ENCODE assay signal across 25 cellular contexts in the genomic region with DNA sequence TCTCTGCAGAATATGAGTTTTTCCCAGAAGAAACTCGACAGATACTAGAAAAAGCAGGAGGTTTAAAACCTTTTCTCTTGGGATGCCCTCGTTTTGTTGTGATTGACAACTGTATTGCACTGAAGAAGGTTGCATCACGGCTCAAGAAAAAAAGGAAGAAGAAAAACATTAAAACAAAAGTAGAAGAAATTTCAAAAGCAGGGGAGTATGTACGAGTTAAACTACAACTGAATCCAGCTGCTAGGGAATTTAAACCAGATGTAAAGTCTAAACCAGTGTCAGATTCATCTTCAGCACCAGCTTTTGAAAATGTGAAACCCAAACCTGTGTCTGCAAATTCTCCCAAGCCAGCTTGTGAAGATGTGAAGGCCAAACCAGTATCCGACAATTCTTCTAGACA.
DNase-seq lines count a peak whose midpoint lies in the region; ATAC-seq and TF ChIP-seq lines count a peak whose summit lies in the region.
"Had no signal": no experiment of that assay in that cellular context is flagged by ENCODE, and none has a peak within 500 bp of the region (broad histone marks: within the 10 kb centered on the region; RNA-seq: fewer than 3 reads in every experiment).

No MANE protein-coding gene starts in this region.

- H2AFZ ChIP-seq in OCI-LY7 (ENCODE audit: low read length): no peak overlapping the region

- H3K36me3 ChIP-seq in A673 (ENCODE audit: insufficient read depth, low read length, poor library complexity, severe bottlenecking) (peaks cover 61% of the 10 kb centered on the region), OCI-LY7 (ENCODE audit: insufficient read depth, low read length) (peaks cover 85% of the 10 kb centered on the region)

- ATAC-seq in HG02678 (IDR thresholded peaks at IDR 0.05; ENCODE audit: unreplicated experiment): no peak
- no peak for ATAC-seq in CD4-positive, alpha-beta T cell (ENCODE audit: poor library complexity)
- ATAC-seq: activated CD8-positive, alpha-beta memory T cell treated with anti-CD3 and anti-CD28 coated beads, Interleukin-2, amount 10 ng/mL, durations not matched to agents 7 days and 5 days; heart left ventricle; HepG2; SK-N-SH treated with all-trans-retinoic acid at 6 μM for 48 hours had no signal

- in situ Hi-C loops in ACHN (cut with HindIII; ENCODE audit: low pct_ligation_motif_present, low pct_unique_long_range_greater_than_20kb, low sequenced_read_pairs): no loop called here

- TF ChIP-seq CTCF in A673 (conservative IDR thresholded peaks at IDR 0.05; ENCODE audit: low read depth, low read length) (no peak), HL-60 (IDR thresholded peaks at IDR 0.05; ENCODE audit: insufficient read depth, low read length) (no peak), OCI-LY7 (conservative IDR thresholded peaks at IDR 0.05; ENCODE audit: low read length) (no peak)
- TF ChIP-seq CTCF in CD4-positive, alpha-beta T cell (IDR thresholded peaks at IDR 0.05): no peak

- BruUV-seq in A673 (replicated peaks; lab: Mats Ljungman, UMichigan): TSS peak; percentile 90
- TSS peak; percentile 92 for BruUV-seq in OCI-LY7 (replicated peaks; lab: Mats Ljungman, UMichigan)

- H3K4me1 ChIP-seq in A673 (ENCODE audit: insufficient read depth, low read length, poor library complexity, severe bottlenecking) (peaks cover 16% of the 10 kb centered on the region), OCI-LY7 (ENCODE audit: insufficient read depth, low read length, poor library complexity, severe bottlenecking) (no peaks in the 10 kb centered on the region)
- H3K4me1 ChIP-seq: Caco-2, HAP-1 had no signal

- peaks cover 90% of the 10 kb centered on the region for H3K36me3 Mint-ChIP-seq in CD4-positive, alpha-beta T cell (ENCODE audit: low read depth)

- no peaks in the 10 kb centered on the region for H3K9me3 Mint-ChIP-seq in CD4-positive, alpha-beta T cell
- H3K9me3 Mint-ChIP-seq: activated CD4-positive, alpha-beta T cell treated with anti-CD3 and anti-CD28 coated beads, Interleukin-2, amount 10 ng/mL, durations not matched to agents 24 days and 14 days; activated naive CD4-positive, alpha-beta T cell treated with anti-CD3 and anti-CD28 coated beads, Interleukin-2, amount 50 U/mL, for 24 hours; memory B cell had no signal

- H3K4me3 Mint-ChIP-seq in CD4-positive, alpha-beta T cell: no peak overlapping the region
- H3K4me3 Mint-ChIP-seq: activated CD4-positive, alpha-beta T cell treated with anti-CD3 and anti-CD28 coated beads, Interleukin-2, amount 10 ng/mL, durations not matched to agents 24 days and 14 days; activated CD8-positive, alpha-beta memory T cell treated with anti-CD3 and anti-CD28 coated beads, Interleukin-2, amount 10 ng/mL, durations not matched to agents 7 days and 5 days; activated naive CD4-positive, alpha-beta T cell treated with anti-CD3 and anti-CD28 coated beads, Interleukin-2, amount 50 U/mL, for 24 hours; memory B cell had no signal

- POLR2A ChIA-PET in A673 (lab: Charles Lee; ENCODE audit: low non-redundant PET) (interaction anchor here (0.6 kb wide), 1 partner anchor 12 kb away, joined by 3 read pairs; no protein-coding TSS in a partner anchor), OCI-LY7 (lab: Charles Lee) (no interaction called here)
- POLR2A ChIA-PET in CD4-positive, alpha-beta T cell (lab: Charles Lee): no interaction called here

- no peaks in the 10 kb centered on the region for H4K20me1 ChIP-seq in OCI-LY7 (ENCODE audit: insufficient read depth, low read length)

- no peaks in the 10 kb centered on the region for H3K27me3 Mint-ChIP-seq in CD4-positive, alpha-beta T cell
- H3K27me3 Mint-ChIP-seq: activated CD4-positive, alpha-beta T cell treated with anti-CD3 and anti-CD28 coated beads, Interleukin-2, amount 10 ng/mL, durations not matched to agents 24 days and 14 days; activated CD8-positive, alpha-beta memory T cell treated with anti-CD3 and anti-CD28 coated beads, Interleukin-2, amount 10 ng/mL, durations not matched to agents 7 days and 5 days; activated naive CD4-positive, alpha-beta T cell treated with anti-CD3 and anti-CD28 coated beads, Interleukin-2, amount 50 U/mL, for 24 hours; memory B cell had no signal

- DNase-seq in A673 (ENCODE audit: low spot score): no peak
- DNase-seq in HL-60 (ENCODE audit: low read depth in 1 of 2, low spot score in 1 of 2): peak in 1 of 2 experiments; percentile 34
- DNase-seq in OCI-LY7 (ENCODE audit: low spot score): no peak
- DNase-seq in fibroblast of peridontal ligament (ENCODE audit: extremely low read depth): peak; percentile 72
- no peak for DNase-seq in NCI-H2107 (lab: John Stamatoyannopoulos, UW)
- no peak for DNase-seq in CD4-positive, alpha-beta T cell
- DNase-seq in ACHN: no peak
- DNase-seq: activated CD4-positive, alpha-beta T cell treated with anti-CD3 and anti-CD28 coated beads, Interleukin-2, amount 10 ng/mL, durations not matched to agents 24 days and 14 days; activated CD8-positive, alpha-beta memory T cell treated with anti-CD3 and anti-CD28 coated beads, Interleukin-2, amount 10 ng/mL, durations not matched to agents 7 days and 5 days; anterior cingulate cortex; Caco-2; caudate nucleus; DND-41; heart left ventricle; NCI-H1105 treated with DMSO at 0.1 percent for 48 hours; NCI-H2081 treated with DMSO at 0.1 percent for 48 hours; NK-92 treated with Interleukin-12 subunit alpha and Interleukin-12 subunit beta, amount 100 ng/mL, for 24 hours; RPMI8226; upper lobe of left lung had no signal

- H3K79me2 ChIP-seq in OCI-LY7 (ENCODE audit: insufficient read depth, low read depth, low read length): no peaks in the 10 kb centered on the region

- no peak overlapping the region for H3K27ac Mint-ChIP-seq in CD4-positive, alpha-beta T cell
- H3K27ac Mint-ChIP-seq: activated CD4-positive, alpha-beta T cell treated with anti-CD3 and anti-CD28 coated beads, Interleukin-2, amount 10 ng/mL, durations not matched to agents 24 days and 14 days; activated CD8-positive, alpha-beta memory T cell treated with anti-CD3 and anti-CD28 coated beads, Interleukin-2, amount 10 ng/mL, durations not matched to agents 7 days and 5 days; activated naive CD4-positive, alpha-beta T cell treated with anti-CD3 and anti-CD28 coated beads, Interleukin-2, amount 50 U/mL, for 24 hours had no signal

- CTCF ChIA-PET in A673 (lab: Charles Lee): no interaction called here
- CTCF ChIA-PET in OCI-LY7 (lab: Charles Lee; ENCODE audit: unreplicated experiment): no interaction called here
- CTCF ChIA-PET in CD4-positive, alpha-beta T cell (lab: Charles Lee): interaction anchor here (0.5 kb wide), 1 partner anchor 86 kb away, joined by 3 read pairs; no protein-coding TSS in a partner anchor

- no peaks in the 10 kb centered on the region for H3K9me2 ChIP-seq in OCI-LY7 (ENCODE audit: insufficient read depth, low read length)

- no peaks in the 10 kb centered on the region for H3K9me3 ChIP-seq in A673 (ENCODE audit: low read depth, low read length, poor library complexity, severe bottlenecking)
- H3K9me3 ChIP-seq in OCI-LY7 (ENCODE audit: low read length): no peaks in the 10 kb centered on the region
- no peaks in the 10 kb centered on the region for H3K9me3 ChIP-seq in CD4-positive, alpha-beta T cell (ENCODE audit: control insufficient read depth, low read length)
- H3K9me3 ChIP-seq: Caco-2, HAP-1, heart left ventricle, upper lobe of left lung had no signal

- no peak overlapping the region for H3K4me3 ChIP-seq in A673 (ENCODE audit: low read depth, low read length, poor library complexity, severe bottlenecking)
- H3K4me3 ChIP-seq in HL-60 (replicated peaks; ENCODE audit: insufficient read depth, low read length): no peak overlapping the region
- no peak overlapping the region for H3K4me3 ChIP-seq in OCI-LY7 (ENCODE audit: low read depth, low read length, poor library complexity, severe bottlenecking)
- H3K4me3 ChIP-seq: HAP-1, heart left ventricle, upper lobe of left lung had no signal

- H3K4me2 ChIP-seq in OCI-LY7 (ENCODE audit: low read length): no peak overlapping the region

- peaks cover 4% of the 10 kb centered on the region for H3K4me1 Mint-ChIP-seq in CD4-positive, alpha-beta T cell (ENCODE audit: low read depth)
- H3K4me1 Mint-ChIP-seq: activated naive CD4-positive, alpha-beta T cell treated with anti-CD3 and anti-CD28 coated beads, Interleukin-2, amount 50 U/mL, for 24 hours; memory B cell had no signal

- H3K27ac ChIP-seq in A673 (ENCODE audit: low read depth, low read length, poor library complexity, severe bottlenecking) (peak overlapping the region; percentile 76), HL-60 (replicated peaks) (peak overlapping the region; percentile 2; the same call in 1 of the 2 replicates), OCI-LY7 (ENCODE audit: low read depth, low read length, poor library complexity, severe bottlenecking) (no peak overlapping the region)
- no peak overlapping the region for H3K27ac ChIP-seq in CD4-positive, alpha-beta T cell (ENCODE audit: low read depth, low read length)
- H3K27ac ChIP-seq: upper lobe of left lung had no signal

- no peaks in the 10 kb centered on the region for H3K27me3 ChIP-seq in A673 (replicated peaks; ENCODE audit: insufficient read depth, low read depth, low read length, poor library complexity)
- H3K27me3 ChIP-seq in HL-60 (ENCODE audit: insufficient read depth, poor library complexity, severe bottlenecking): no peaks in the 10 kb centered on the region
- H3K27me3 ChIP-seq in CD4-positive, alpha-beta T cell (ENCODE audit: control insufficient read depth, insufficient read depth, low read length): no peaks in the 10 kb centered on the region
- H3K27me3 ChIP-seq: heart left ventricle, upper lobe of left lung had no signal

- intact Hi-C loops in A673 (cut with micrococcal nuclease; ENCODE audit: unreplicated experiment): loop anchor here (10.0 kb wide), 1 partner anchor 479 kb away; no protein-coding TSS in a partner anchor
- intact Hi-C loops in OCI-LY7 (cut with micrococcal nuclease; ENCODE audit: unreplicated experiment): no loop called here
- intact Hi-C loops in CD4-positive, alpha-beta T cell (cut with DNase I, micrococcal nuclease): loop anchor here in 1 of 2 experiments (10.0 kb wide), 1 partner anchor 81 kb away; no protein-coding TSS in a partner anchor

Comparison
In these comparisons a context has a peak if more than half of its experiments do, and no peak if none do; other contexts are left out.
1. H3K27ac ChIP-seq: peak in A673 (single experiment) and HL-60 (single experiment); none in OCI-LY7 (single experiment) and CD4-positive, alpha-beta T cell (single experiment).